8 cellular contexts compared by ENCODE assay signal in genomic region chr22:33331017-33331416, GRCh38.
"Had no signal": no experiment of that assay in that cellular context is flagged by ENCODE, and none has a peak within 500 bp of the region (broad histone marks: within the 10 kb centered on the region; RNA-seq: fewer than 3 reads in every experiment).

No MANE protein-coding gene starts in this region.

- DNase-seq: GM23248, GOT3, H9, HCEC 1CT, KBM-7 had no signal

- H2AFZ ChIP-seq: GM23248 had no signal

- H3K27ac ChIP-seq: GM23248, KMS-11 had no signal

- H3K4me2 ChIP-seq: KMS-11 had no signal

- FAIRE-seq: H54, HTR-8/SVneo had no signal

- H3K9ac ChIP-seq: GM23248, KMS-11 had no signal

- H3K4me3 ChIP-seq: GM23248 had no signal
